14 cellular contexts compared by ENCODE assay signal in the genomic region with DNA sequence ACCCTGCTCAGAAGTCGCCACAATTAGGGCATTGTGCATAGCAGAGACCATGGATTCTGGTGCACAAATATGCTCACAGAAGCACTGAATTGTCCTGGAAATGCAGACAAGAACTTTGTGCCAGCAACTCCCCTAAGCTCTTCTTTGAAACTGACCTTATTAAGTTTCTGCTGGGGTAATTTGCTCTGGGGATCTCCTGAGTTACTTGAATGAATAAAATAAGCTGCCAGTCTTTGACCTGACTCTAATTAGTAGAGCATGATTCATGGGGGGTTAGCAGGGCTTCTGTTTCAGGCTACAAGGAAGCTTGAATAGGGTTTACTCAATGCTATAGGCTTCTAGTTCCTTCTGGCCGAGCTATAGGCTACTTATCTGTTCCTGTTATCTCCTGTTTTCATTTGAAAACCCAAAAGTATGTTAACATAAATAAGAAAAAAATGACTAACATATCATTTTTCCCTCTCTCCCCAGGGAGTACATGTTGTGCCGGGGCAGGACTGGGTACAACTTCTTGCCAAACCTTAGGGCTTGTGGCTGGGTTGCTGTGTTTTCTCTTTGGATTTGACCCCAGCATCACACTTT.
"Had no signal": no experiment of that assay in that cellular context is flagged by ENCODE, and none has a peak within 500 bp of the region (broad histone marks: within the 10 kb centered on the region; RNA-seq: fewer than 3 reads in every experiment).

No MANE protein-coding gene starts in this region.

- H3K27ac ChIP-seq: epithelial cell of prostate, left lung, pancreas, VCaP had no signal

- H3K4me3 ChIP-seq: left lung, pancreas had no signal

- H3K36me3 ChIP-seq: left lung, pancreas had no signal

- H3K4me1 ChIP-seq: left lung, pancreas had no signal

- H3K27me3 ChIP-seq: left lung, pancreas had no signal

- H3K9me3 ChIP-seq: left lung, pancreas had no signal

- DNase-seq: activated CD4-positive, alpha-beta memory T cell treated with anti-CD3 and anti-CD28 coated beads for 36 hours; activated gamma-delta T cell; activated T-cell treated with anti-CD3 and anti-CD28 coated beads, Interleukin-2, amount 50 U/mL, for 48 hours; aorta; effector memory CD4-positive, alpha-beta T cell; left lung; mesendoderm; pancreas; stimulated activated CD4-positive, alpha-beta T cell treated with anti-CD3 and anti-CD28 coated beads, Interleukin-15, amount 100 ng/mL, for 24 hours; stimulated activated CD4-positive, alpha-beta T cell treated with anti-CD3 and anti-CD28 coated beads, Interleukin-4, amount 100 ng/mL, for 24 hours; stimulated activated naive CD8-positive, alpha-beta T cell treated with anti-CD3 and anti-CD28 coated beads, Interleukin-15, amount 100 ng/mL, for 72 hours; T-cell had no signal
